Comparison of ENCODE assay signal across 1 cellular context in the genomic region with DNA sequence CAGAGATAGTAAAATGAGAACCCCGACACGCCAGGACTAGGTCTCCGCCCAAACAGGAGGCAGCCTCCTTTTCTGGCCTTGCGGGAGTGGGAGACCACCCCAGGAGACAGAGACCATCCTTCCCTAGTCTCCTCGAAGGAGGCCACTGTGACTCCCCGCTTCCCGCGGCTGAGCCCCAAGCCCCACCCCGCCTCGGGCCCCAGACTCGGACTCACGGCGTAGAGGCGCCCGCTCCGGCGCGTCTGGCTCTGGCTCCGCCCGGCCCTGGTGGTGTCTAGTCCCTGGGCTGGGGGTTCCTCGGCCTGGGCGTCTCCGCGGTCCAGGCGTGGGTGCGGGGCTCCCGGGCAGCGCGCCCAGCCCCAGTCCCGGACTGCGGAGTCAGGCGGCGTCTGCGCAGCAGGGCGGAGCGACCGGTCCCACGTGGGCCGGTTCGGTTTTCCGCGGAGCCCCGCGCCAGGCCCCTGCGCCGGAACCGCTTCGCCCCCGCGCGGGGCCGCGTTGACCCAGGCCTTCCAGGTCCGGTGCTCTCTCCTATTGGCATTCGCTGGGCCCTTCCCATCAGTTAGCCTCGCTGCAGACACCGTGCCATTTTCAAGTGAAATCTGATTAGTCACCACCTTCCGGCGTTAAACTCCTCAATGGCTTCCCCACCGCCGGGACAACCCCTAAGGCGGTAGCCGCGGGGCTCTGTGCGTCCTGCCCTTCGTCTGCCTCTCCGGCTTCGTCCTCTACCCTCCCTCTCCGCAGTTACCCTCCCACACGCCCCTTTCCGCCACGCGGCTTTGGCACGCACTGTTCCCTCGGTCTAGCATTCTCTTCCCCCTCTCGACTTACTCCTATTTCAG.
TF ChIP-seq lines count a peak whose summit lies in the region.

Gene C1orf216 (minus strand): TSS at position 393 of the 845 bp plus-strand sequence. CDS start 2,563 bp downstream, outside the sequence.

TF ChIP-seq in K562, 482 proteins besides CTCF, POLR2A, EP300 and RAD21 (continued from another document and continues in another):
- TF ChIP-seq CHD7 (IDR thresholded peaks at IDR 0.05; ENCODE audit: low read depth, low read length) (no peak), ZNF785 (CRISPR knock-in tag; IDR thresholded peaks at IDR 0.05) (no peak), ERF (CRISPR knock-in tag; IDR thresholded peaks at IDR 0.05) (0 out of 2 replicates have a peak, but pooled peaks have one; percentile 72), ZNF444 (CRISPR knock-in tag; IDR thresholded peaks at IDR 0.05) (peak; percentile 87), ZNF780A (CRISPR knock-in tag; IDR thresholded peaks at IDR 0.05) (no peak), SIN3A (IDR thresholded peaks at IDR 0.05; ENCODE audit: borderline replicate concordance in 2 of 2, control insufficient read depth in 1 of 2, low read depth in 2 of 2, low read length in 2 of 2) (peak; percentile 38 to 48; a peak in 2 of 4 replicates), RBM15 (IDR thresholded peaks at IDR 0.05; ENCODE audit: insufficient read depth, low read length) (no peak), HDAC8 (tag; IDR thresholded peaks at IDR 0.05) (no peak), MAFG (tag; conservative IDR thresholded peaks at IDR 0.05) (peak; percentile 66), ZNF507 (tag; conservative IDR thresholded peaks at IDR 0.05) (no peak), ESRRA (IDR thresholded peaks at IDR 0.05; ENCODE audit: borderline replicate concordance, low read depth) (no peak), GTF2A2 (tag; IDR thresholded peaks at IDR 0.05) (no peak), ZNF124 (CRISPR knock-in tag; IDR thresholded peaks at IDR 0.05) (no peak), ZNF174 (CRISPR knock-in tag; IDR thresholded peaks at IDR 0.05) (no peak), ZNF280B (CRISPR knock-in tag; IDR thresholded peaks at IDR 0.05) (no peak), HCFC1 (IDR thresholded peaks at IDR 0.05; ENCODE audit: low read depth, low read length) (peak; percentile 32; the same call in 1 of the 2 replicates), SRF (CRISPR knock-in tag; IDR thresholded peaks at IDR 0.05) (no peak), XRCC4 (IDR thresholded peaks at IDR 0.05; ENCODE audit: extremely low read depth, insufficient read depth, insufficient read length) (no peak), TAF7 (tag; IDR thresholded peaks at IDR 0.05) (peak; percentile 34; the same call in 1 of the 2 replicates), SLC30A9 (CRISPR knock-in tag; IDR thresholded peaks at IDR 0.05) (no peak), MTA3 (IDR thresholded peaks at IDR 0.05; ENCODE audit: borderline replicate concordance) (peak; percentile 52; the same call in 1 of the 2 replicates), FOSL1 (tag; conservative IDR thresholded peaks at IDR 0.05) (peak; percentile 40; the same call in 1 of the 2 replicates), TBP (optimal IDR thresholded peaks at IDR 0.05; ENCODE audit: low read depth, low read length) (peak; percentile 48), ZNF77 (CRISPR knock-in tag; IDR thresholded peaks at IDR 0.05) (no peak), MYC (IDR thresholded peaks at IDR 0.05; ENCODE audit: low read depth, low read length) (peak; percentile 91), MYC (CRISPR knock-in tag; IDR thresholded peaks at IDR 0.05; ENCODE audit: borderline replicate concordance, low read depth) (peak; percentile 72; the same call in 1 of the 2 replicates), SAFB (IDR thresholded peaks at IDR 0.05; ENCODE audit: borderline replicate concordance, low read depth, low read length) (no peak), KLF13 (tag; IDR thresholded peaks at IDR 0.05; ENCODE audit: borderline replicate concordance, low read depth) (0 out of 2 replicates have a peak, but pooled peaks have one; percentile 52), HNRNPL (IDR thresholded peaks at IDR 0.05; ENCODE audit: low read depth, low read length) (peak; percentile 82; the same call in 1 of the 2 replicates), SMAD4 (CRISPR knock-in tag; conservative IDR thresholded peaks at IDR 0.05) (peak; percentile 79; the same call in 1 of the 2 replicates)
- TF ChIP-seq, protein P1, sequence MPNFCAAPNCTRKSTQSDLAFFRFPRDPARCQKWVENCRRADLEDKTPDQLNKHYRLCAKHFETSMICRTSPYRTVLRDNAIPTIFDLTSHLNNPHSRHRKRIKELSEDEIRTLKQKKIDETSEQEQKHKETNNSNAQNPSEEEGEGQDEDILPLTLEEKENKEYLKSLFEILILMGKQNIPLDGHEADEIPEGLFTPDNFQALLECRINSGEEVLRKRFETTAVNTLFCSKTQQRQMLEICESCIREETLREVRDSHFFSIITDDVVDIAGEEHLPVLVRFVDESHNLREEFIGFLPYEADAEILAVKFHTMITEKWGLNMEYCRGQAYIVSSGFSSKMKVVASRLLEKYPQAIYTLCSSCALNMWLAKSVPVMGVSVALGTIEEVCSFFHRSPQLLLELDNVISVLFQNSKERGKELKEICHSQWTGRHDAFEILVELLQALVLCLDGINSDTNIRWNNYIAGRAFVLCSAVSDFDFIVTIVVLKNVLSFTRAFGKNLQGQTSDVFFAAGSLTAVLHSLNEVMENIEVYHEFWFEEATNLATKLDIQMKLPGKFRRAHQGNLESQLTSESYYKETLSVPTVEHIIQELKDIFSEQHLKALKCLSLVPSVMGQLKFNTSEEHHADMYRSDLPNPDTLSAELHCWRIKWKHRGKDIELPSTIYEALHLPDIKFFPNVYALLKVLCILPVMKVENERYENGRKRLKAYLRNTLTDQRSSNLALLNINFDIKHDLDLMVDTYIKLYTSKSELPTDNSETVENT (CRISPR knock-in tag; IDR thresholded peaks at IDR 0.05), result 0 out of 2 replicates have a peak, but pooled peaks have one; percentile 5
- TF ChIP-seq, protein P2, sequence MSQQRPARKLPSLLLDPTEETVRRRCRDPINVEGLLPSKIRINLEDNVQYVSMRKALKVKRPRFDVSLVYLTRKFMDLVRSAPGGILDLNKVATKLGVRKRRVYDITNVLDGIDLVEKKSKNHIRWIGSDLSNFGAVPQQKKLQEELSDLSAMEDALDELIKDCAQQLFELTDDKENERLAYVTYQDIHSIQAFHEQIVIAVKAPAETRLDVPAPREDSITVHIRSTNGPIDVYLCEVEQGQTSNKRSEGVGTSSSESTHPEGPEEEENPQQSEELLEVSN (IDR thresholded peaks at IDR 0.05; ENCODE audit: borderline replicate concordance in 1 of 2, extremely low read depth in 1 of 2, insufficient read depth in 1 of 2, insufficient read length in 1 of 2, low read depth in 1 of 2, low read length in 1 of 2, poor library complexity in 1 of 2, severe bottlenecking in 1 of 2), result peak; percentile 84 to 90
- TF ChIP-seq, protein P3, sequence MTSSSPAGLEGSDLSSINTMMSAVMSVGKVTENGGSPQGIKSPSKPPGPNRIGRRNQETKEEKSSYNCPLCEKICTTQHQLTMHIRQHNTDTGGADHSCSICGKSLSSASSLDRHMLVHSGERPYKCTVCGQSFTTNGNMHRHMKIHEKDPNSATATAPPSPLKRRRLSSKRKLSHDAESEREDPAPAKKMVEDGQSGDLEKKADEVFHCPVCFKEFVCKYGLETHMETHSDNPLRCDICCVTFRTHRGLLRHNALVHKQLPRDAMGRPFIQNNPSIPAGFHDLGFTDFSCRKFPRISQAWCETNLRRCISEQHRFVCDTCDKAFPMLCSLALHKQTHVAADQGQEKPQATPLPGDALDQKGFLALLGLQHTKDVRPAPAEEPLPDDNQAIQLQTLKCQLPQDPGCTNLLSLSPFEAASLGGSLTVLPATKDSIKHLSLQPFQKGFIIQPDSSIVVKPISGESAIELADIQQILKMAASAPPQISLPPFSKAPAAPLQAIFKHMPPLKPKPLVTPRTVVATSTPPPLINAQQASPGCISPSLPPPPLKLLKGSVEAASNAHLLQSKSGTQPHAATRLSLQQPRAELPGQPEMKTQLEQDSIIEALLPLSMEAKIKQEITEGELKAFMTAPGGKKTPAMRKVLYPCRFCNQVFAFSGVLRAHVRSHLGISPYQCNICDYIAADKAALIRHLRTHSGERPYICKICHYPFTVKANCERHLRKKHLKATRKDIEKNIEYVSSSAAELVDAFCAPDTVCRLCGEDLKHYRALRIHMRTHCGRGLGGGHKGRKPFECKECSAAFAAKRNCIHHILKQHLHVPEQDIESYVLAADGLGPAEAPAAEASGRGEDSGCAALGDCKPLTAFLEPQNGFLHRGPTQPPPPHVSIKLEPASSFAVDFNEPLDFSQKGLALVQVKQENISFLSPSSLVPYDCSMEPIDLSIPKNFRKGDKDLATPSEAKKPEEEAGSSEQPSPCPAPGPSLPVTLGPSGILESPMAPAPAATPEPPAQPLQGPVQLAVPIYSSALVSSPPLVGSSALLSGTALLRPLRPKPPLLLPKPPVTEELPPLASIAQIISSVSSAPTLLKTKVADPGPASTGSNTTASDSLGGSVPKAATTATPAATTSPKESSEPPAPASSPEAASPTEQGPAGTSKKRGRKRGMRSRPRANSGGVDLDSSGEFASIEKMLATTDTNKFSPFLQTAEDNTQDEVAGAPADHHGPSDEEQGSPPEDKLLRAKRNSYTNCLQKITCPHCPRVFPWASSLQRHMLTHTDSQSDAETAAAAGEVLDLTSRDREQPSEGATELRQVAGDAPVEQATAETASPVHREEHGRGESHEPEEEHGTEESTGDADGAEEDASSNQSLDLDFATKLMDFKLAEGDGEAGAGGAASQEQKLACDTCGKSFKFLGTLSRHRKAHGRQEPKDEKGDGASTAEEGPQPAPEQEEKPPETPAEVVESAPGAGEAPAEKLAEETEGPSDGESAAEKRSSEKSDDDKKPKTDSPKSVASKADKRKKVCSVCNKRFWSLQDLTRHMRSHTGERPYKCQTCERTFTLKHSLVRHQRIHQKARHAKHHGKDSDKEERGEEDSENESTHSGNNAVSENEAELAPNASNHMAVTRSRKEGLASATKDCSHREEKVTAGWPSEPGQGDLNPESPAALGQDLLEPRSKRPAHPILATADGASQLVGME (CRISPR knock-in tag; IDR thresholded peaks at IDR 0.05), result no peak
